ENCODE assay signal across 20 cellular contexts in genomic region chr15:66753687-66754377, GRCh38. TPM values are rescaled to one million over a fixed set of nuclear protein-coding genes. Genes with fewer than 3 reads are reported as not detected.
DNase-seq lines count a peak whose midpoint lies in the region; ATAC-seq and TF ChIP-seq lines count a peak whose summit lies in the region.
"Had no signal": no experiment of that assay in that cellular context is flagged by ENCODE, and none has a peak within 500 bp of the region (broad histone marks: within the 10 kb centered on the region; RNA-seq: fewer than 3 reads in every experiment).

No MANE protein-coding gene starts in this region.

- H3K9ac ChIP-seq in trophoblast cell (ENCODE audit: low read length) (no peak overlapping the region), neuronal stem cell (ENCODE audit: low read depth, low read length, poor library complexity) (no peak overlapping the region)
- H3K9ac ChIP-seq: KMS-11 had no signal

- no peak overlapping the region for H2BK120ac ChIP-seq in trophoblast cell (ENCODE audit: insufficient read depth, low read length, poor library complexity)
- H2BK120ac ChIP-seq in neuronal stem cell (ENCODE audit: low read depth, low read length), result no peak overlapping the region

- H3K27me3 ChIP-seq in trophoblast cell (ENCODE audit: insufficient read depth, low read length), result no peaks in the 10 kb centered on the region
- H3K27me3 ChIP-seq in upper lobe of right lung, result no peaks in the 10 kb centered on the region
- no peaks in the 10 kb centered on the region for H3K27me3 ChIP-seq in neuronal stem cell (ENCODE audit: control insufficient read depth in 3 of 3, insufficient read depth in 3 of 3, low read depth in 1 of 3, low read length in 3 of 3)
- H3K27me3 ChIP-seq: MG63 had no signal

- no peak overlapping the region for H2AFZ ChIP-seq in trophoblast cell (ENCODE audit: insufficient read depth, low read length, poor library complexity)
- H2AFZ ChIP-seq in neuronal stem cell (ENCODE audit: low read length), result no peak overlapping the region

- peak; percentile 29 for ATAC-seq in left ventricle myocardium superior
- no peak for ATAC-seq in Right ventricle myocardium superior (ENCODE audit: poor library complexity)
- peak; percentile 35 for ATAC-seq in upper lobe of right lung

- H3K9me3 ChIP-seq in trophoblast cell (ENCODE audit: insufficient read depth, low read depth, low read length), result peaks cover 3% of the 10 kb centered on the region
- H3K9me3 ChIP-seq in upper lobe of right lung, result peaks cover 7% of the 10 kb centered on the region
- H3K9me3 ChIP-seq in neuronal stem cell (replicated peaks in 1 of 2; ENCODE audit: control insufficient read depth in 2 of 2, insufficient read depth in 1 of 2, low read depth in 1 of 2, low read length in 2 of 2), result peaks cover 10 to 20% of the 10 kb centered on the region in 2 donors

- TF ChIP-seq CTCF in coronary artery (IDR thresholded peaks at IDR 0.05) (no peak), upper lobe of right lung (IDR thresholded peaks at IDR 0.05) (no peak)

- H3K27ac ChIP-seq in coronary artery, result peak overlapping the region; percentile 2 to 79
- H3K27ac ChIP-seq in trophoblast cell (ENCODE audit: low read depth, low read length), result no peak overlapping the region
- H3K27ac ChIP-seq in upper lobe of right lung, result no peak overlapping the region
- H3K27ac ChIP-seq in neuronal stem cell (replicated peaks; ENCODE audit: low read length), result no peak overlapping the region
- H3K27ac ChIP-seq: KMS-11, RWPE1 had no signal

- H3K4ac ChIP-seq in trophoblast cell (ENCODE audit: low read depth, low read length) (peak overlapping the region; percentile 22), neuronal stem cell (ENCODE audit: low read length) (no peak overlapping the region)

- H3K23ac ChIP-seq in trophoblast cell (ENCODE audit: low read length) (no peak overlapping the region), neuronal stem cell (ENCODE audit: low read depth, low read length, poor library complexity) (no peak overlapping the region)

- H3K4me2 ChIP-seq in trophoblast cell (ENCODE audit: low read length) (no peak overlapping the region), neuronal stem cell (ENCODE audit: insufficient read depth, low read length, poor library complexity, severe bottlenecking) (no peak overlapping the region)
- H3K4me2 ChIP-seq: KMS-11 had no signal

- H2BK15ac ChIP-seq in neuronal stem cell (ENCODE audit: low read length), result no peak overlapping the region

- no peak overlapping the region for H2BK5ac ChIP-seq in trophoblast cell (ENCODE audit: low read depth, low read length, poor library complexity)
- H2BK5ac ChIP-seq in neuronal stem cell (ENCODE audit: low read length), result no peak overlapping the region

- H4K12ac ChIP-seq in trophoblast cell (ENCODE audit: low read depth, low read length), result no peak overlapping the region

- no peak overlapping the region for H2BK12ac ChIP-seq in trophoblast cell (ENCODE audit: low read length)
- no peak overlapping the region for H2BK12ac ChIP-seq in neuronal stem cell (ENCODE audit: low read length)

- H3K14ac ChIP-seq in trophoblast cell (ENCODE audit: low read length) (no peak overlapping the region), neuronal stem cell (ENCODE audit: low read length) (no peak overlapping the region)

- H3K18ac ChIP-seq in trophoblast cell (ENCODE audit: low read length), result no peak overlapping the region
- H3K18ac ChIP-seq in neuronal stem cell (ENCODE audit: low read length), result no peak overlapping the region

- peaks cover 2 to 14% of the 10 kb centered on the region in 2 experiments for H3K4me1 ChIP-seq in trophoblast cell (ENCODE audit: control insufficient read depth in 1 of 2, insufficient read depth in 2 of 2, low read length in 2 of 2)
- H3K4me1 ChIP-seq in upper lobe of right lung, result peaks cover 64% of the 10 kb centered on the region
- peaks cover 0 to 3% of the 10 kb centered on the region in 2 donors for H3K4me1 ChIP-seq in neuronal stem cell (ENCODE audit: control insufficient read depth in 2 of 2, insufficient read depth in 1 of 2, low read depth in 1 of 2, low read length in 2 of 2)

- WGBS in trophoblast cell (ENCODE audit: extremely low coverage, insufficient coverage, insufficient read length), result no CpG with 5 or more reads among the region's 7 CpGs
- no CpG with 5 or more reads among the region's 7 CpGs for whole genome bisulfite sequencing in neuronal stem cell (ENCODE audit: extremely low coverage in 2 of 2, insufficient read length in 2 of 2, insufficient replicate concordance in 1 of 2), 2 donors

- peaks cover 2% of the 10 kb centered on the region for H3K79me2 ChIP-seq in trophoblast cell (ENCODE audit: control insufficient read depth, insufficient read depth, low read length, poor library complexity)

- intact Hi-C loops in left ventricle myocardium superior (cut with micrococcal nuclease), result no loop called here
- intact Hi-C loops in Right ventricle myocardium superior (cut with DNase I), result no loop called here
- intact Hi-C loops in upper lobe of right lung (cut with DNase I), result no loop called here

- H2AK5ac ChIP-seq in trophoblast cell (ENCODE audit: low read length) (no peak overlapping the region), neuronal stem cell (ENCODE audit: low read depth, low read length) (no peak overlapping the region)

- DNase-seq in left ventricle myocardium superior, result no peak
- DNase-seq in Right ventricle myocardium superior, result no peak
- no peak for DNase-seq in coronary artery (ENCODE audit: low spot score)
- DNase-seq in trophoblast cell, result no peak
- peak; percentile 60 for DNase-seq in upper lobe of right lung
- DNase-seq in hippocampal formation (lab: John Stamatoyannopoulos, UW), result no peak
- DNase-seq in neuronal stem cell (ENCODE audit: low spot score), result no peak
- DNase-seq in T-helper 2 cell, result no peak
- DNase-seq: CD4-positive, CD25-positive, alpha-beta regulatory T cell; DND-41; GDM1; HFFc6; MG63; NCI-H1092 treated with DMSO at 0.1 percent for 48 hours; NCI-H1694; NCI-H2107; NCI-H226; NCI-H526 treated with DMSO at 0.1 percent for 48 hours had no signal

- H3K36me3 ChIP-seq in trophoblast cell (ENCODE audit: control insufficient read depth in 1 of 2, insufficient read depth in 2 of 2, low read length in 2 of 2), result peaks cover 57 to 74% of the 10 kb centered on the region in 2 experiments
- H3K36me3 ChIP-seq in upper lobe of right lung, result no peaks in the 10 kb centered on the region
- no peaks in the 10 kb centered on the region for H3K36me3 ChIP-seq in neuronal stem cell (replicated peaks in 1 of 2; ENCODE audit: control insufficient read depth in 2 of 2, insufficient read depth in 2 of 2, low read length in 2 of 2)

- H3K4me3 ChIP-seq in coronary artery (no peak overlapping the region), trophoblast cell (ENCODE audit: low read depth, low read length) (no peak overlapping the region), upper lobe of right lung (no peak overlapping the region), neuronal stem cell (ENCODE audit: low read length in 2 of 2) (no peak overlapping the region)
- H3K4me3 ChIP-seq: MG63 had no signal

- H4K91ac ChIP-seq in trophoblast cell (ENCODE audit: low read depth, low read length) (no peak overlapping the region), neuronal stem cell (ENCODE audit: low read depth, low read length, poor library complexity) (no peak overlapping the region)

- H4K8ac ChIP-seq in trophoblast cell (ENCODE audit: low read depth, low read length) (no peak overlapping the region), neuronal stem cell (ENCODE audit: low read depth, low read length) (no peak overlapping the region)

- H3K79me1 ChIP-seq in trophoblast cell (ENCODE audit: low read length), result no peaks in the 10 kb centered on the region
- H3K79me1 ChIP-seq in neuronal stem cell (ENCODE audit: low read depth, low read length), result no peaks in the 10 kb centered on the region

RNA-seq across cellular contexts. Expression of gene SMAD6, which starts 51.8 kb away (rescaled TPM):
- 14.9 TPM for total RNA-seq in left ventricle myocardium superior
- 14.1 TPM for total RNA-seq in Right ventricle myocardium superior
- polyA plus RNA-seq in trophoblast cell (2013), result 29.5 and 30.6 TPM in 2 replicates
- 167 TPM for total RNA-seq in upper lobe of right lung
- polyA plus RNA-seq in neuronal stem cell (2013, experiment 1 of 2), result 0.98 TPM
- 1.0 TPM for polyA plus RNA-seq in neuronal stem cell (2013, experiment 2 of 2)
- polyA plus RNA-seq: CD4-positive, CD25-positive, alpha-beta regulatory T cell had no signal

Comparison
In these comparisons a context has a peak if more than half of its experiments do, and no peak if none do; other contexts are left out.
1. H3K27ac ChIP-seq: peak in coronary artery (2 of 2); none in trophoblast cell (single experiment), upper lobe of right lung (single experiment) and neuronal stem cell (single experiment).
2. RNA of gene SMAD6, which starts 51.8 kb away (total RNA-seq): 167 TPM in upper lobe of right lung (single experiment); 14.9 TPM in left ventricle myocardium superior (single experiment) and 14.1 TPM in Right ventricle myocardium superior (single experiment); every median in the first group is over 10 times any median in the second.